8 cellular contexts compared by ENCODE assay signal in the genomic region with DNA sequence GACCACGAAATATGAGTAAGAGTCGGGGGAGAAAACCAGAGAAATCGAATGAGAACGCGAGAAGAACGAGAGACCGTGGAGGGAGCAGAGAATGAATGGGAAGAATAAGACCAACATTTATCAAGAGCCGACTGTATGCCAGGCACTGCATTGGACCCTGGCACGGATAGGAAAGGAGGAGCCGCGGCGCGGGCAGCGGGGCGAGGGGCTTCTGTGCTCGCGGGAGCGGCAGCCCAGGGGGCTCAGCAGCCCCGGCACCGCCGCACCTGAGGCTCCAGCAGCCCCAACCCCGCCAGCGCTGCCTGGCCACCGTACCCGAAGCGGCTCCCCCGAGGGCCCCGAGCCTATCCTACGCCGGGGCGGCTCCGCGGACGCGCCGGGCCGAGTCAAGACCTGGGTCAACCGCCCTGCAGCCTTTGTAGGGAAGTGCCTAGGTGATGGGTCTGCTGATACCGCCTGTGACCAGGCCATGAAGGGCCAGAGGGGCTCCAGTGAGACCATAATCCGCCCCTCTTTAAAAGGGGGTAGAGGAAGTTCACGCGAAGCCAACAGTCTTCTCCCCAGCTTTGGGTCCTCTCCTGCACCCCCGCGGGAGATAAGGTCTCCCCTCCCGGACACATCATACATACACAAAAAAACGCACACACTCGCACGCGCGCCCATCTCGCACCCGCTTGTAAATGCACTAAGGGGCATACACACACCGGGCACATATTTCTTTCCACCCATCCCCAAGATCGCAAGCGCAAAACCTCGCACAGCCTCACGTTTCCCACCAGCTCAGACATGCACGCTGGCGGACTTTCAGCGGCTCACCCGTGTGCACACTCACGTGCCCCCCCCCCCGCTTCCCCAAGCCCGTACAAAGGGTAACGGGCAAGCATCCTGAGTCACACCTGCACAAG. TPM values are rescaled to one million over a fixed set of nuclear protein-coding genes. Genes with fewer than 3 reads are reported as not detected.
DNase-seq lines count a peak whose midpoint lies in the region; ATAC-seq and TF ChIP-seq lines count a peak whose summit lies in the region.

No MANE protein-coding gene starts in this region.

- peak overlapping the region; percentile 58 for H3K9ac ChIP-seq in mucosa of stomach (ENCODE audit: low read length)

- no peaks in the 10 kb centered on the region for H3K9me3 ChIP-seq in OCI-LY7 (ENCODE audit: low read length)
- no peaks in the 10 kb centered on the region for H3K9me3 ChIP-seq in mucosa of stomach (ENCODE audit: control insufficient read depth, low read length)

- H3K36me3 ChIP-seq in GM23338 (ENCODE audit: insufficient read depth) (no peaks in the 10 kb centered on the region), OCI-LY7 (ENCODE audit: insufficient read depth, low read length) (no peaks in the 10 kb centered on the region), mucosa of stomach (ENCODE audit: control insufficient read depth, insufficient read depth, low read length) (no peaks in the 10 kb centered on the region)

- H4K20me1 ChIP-seq in GM23338 (replicated peaks; ENCODE audit: insufficient read depth) (no peaks in the 10 kb centered on the region; the same call in 1 of the 2 replicates), OCI-LY7 (ENCODE audit: insufficient read depth, low read length) (no peaks in the 10 kb centered on the region)

- BruUV-seq in OCI-LY7 (replicated peaks; lab: Mats Ljungman, UMichigan) (no TSS peak), MCF 10A (replicated peaks; lab: Mats Ljungman, UMichigan) (no TSS peak)

- POLR2A ChIA-PET in OCI-LY7 (lab: Charles Lee) (interaction anchor here (0.6 to 1.7 kb wide), 4 partner anchors 34 to 68 kb away, joined by 3 to 7 read pairs (median 4); no protein-coding TSS in a partner anchor), MCF 10A (lab: Yijun Ruan, JAX) (interaction anchor here (0.7 to 1.5 kb wide), 6 partner anchors 19 to 69 kb away, joined by 3 to 5 read pairs (median 3); a partner anchor contains a TSS)

- H3K4me1 Mint-ChIP-seq in GM23338 (peaks cover 47% of the 10 kb centered on the region), MCF 10A (ENCODE audit: insufficient read depth, unreplicated experiment) (peaks cover 27% of the 10 kb centered on the region)

- peak overlapping the region; percentile 93 for H3K4me3 ChIP-seq in GM23338
- peak overlapping the region; percentile 69 for H3K4me3 ChIP-seq in OCI-LY7 (ENCODE audit: low read depth, low read length, poor library complexity, severe bottlenecking)
- H3K4me3 ChIP-seq in mucosa of stomach (ENCODE audit: low read length), result peak overlapping the region; percentile 9

- intact Hi-C loops in OCI-LY7 (cut with micrococcal nuclease; ENCODE audit: unreplicated experiment) (loop anchor here (2.0 to 10.0 kb wide), 4 partner anchors 21 to 1055 kb away; a partner anchor contains a TSS), MCF 10A (cut with micrococcal nuclease) (loop anchor here (10.0 kb wide), 1 partner anchor 345 kb away; no protein-coding TSS in a partner anchor)

- H3K9me3 Mint-ChIP-seq in GM23338, result no peaks in the 10 kb centered on the region; the same call in 1 of the 3 replicates
- no peaks in the 10 kb centered on the region for H3K9me3 Mint-ChIP-seq in MCF 10A (ENCODE audit: unreplicated experiment)

- H3K27ac ChIP-seq in GM23338 (ENCODE audit: low read depth) (no peak overlapping the region), OCI-LY7 (ENCODE audit: low read depth, low read length, poor library complexity, severe bottlenecking) (no peak overlapping the region)

- H2AFZ ChIP-seq in GM23338 (peak overlapping the region; percentile 97), OCI-LY7 (ENCODE audit: low read length) (peak overlapping the region; percentile 71)

- H3K27ac Mint-ChIP-seq in GM23338, result no peak overlapping the region
- peak overlapping the region; percentile 25 for H3K27ac Mint-ChIP-seq in MCF 10A (ENCODE audit: low read depth, unreplicated experiment)

- ATAC-seq in GM23338 (peak; percentile 4), HG02870 (IDR thresholded peaks at IDR 0.05; ENCODE audit: unreplicated experiment) (no peak)

- CTCF ChIA-PET in OCI-LY7 (lab: Charles Lee; ENCODE audit: unreplicated experiment), result interaction anchor here (0.7 to 2.7 kb wide), 5 partner anchors 19 to 185 kb away, joined by 4 to 20 read pairs (median 6); no protein-coding TSS in a partner anchor
- CTCF ChIA-PET in MCF 10A (lab: Yijun Ruan, JAX), result interaction anchor here (0.5 to 11.2 kb wide), 43 partner anchors 9 to 753 kb away, joined by 3 to 254 read pairs (median 5); a partner anchor contains a TSS

- TF ChIP-seq CTCF in GM23338 (conservative IDR thresholded peaks at IDR 0.05; ENCODE audit: low read depth in 2 of 2) (no peak), OCI-LY7 (conservative IDR thresholded peaks at IDR 0.05; ENCODE audit: low read length) (no peak), MCF 10A (IDR thresholded peaks at IDR 0.05; ENCODE audit: unreplicated experiment) (no peak)

- H3K27me3 ChIP-seq in GM23338 (ENCODE audit: insufficient read depth), result peaks cover 48% of the 10 kb centered on the region
- peaks cover 51% of the 10 kb centered on the region for H3K27me3 ChIP-seq in mucosa of stomach (ENCODE audit: control insufficient read depth, insufficient read depth, low read length)

- peaks cover 7% of the 10 kb centered on the region; the same call in 1 of the 3 replicates for H3K36me3 Mint-ChIP-seq in GM23338 (ENCODE audit: low read depth)
- no peaks in the 10 kb centered on the region for H3K36me3 Mint-ChIP-seq in MCF 10A (ENCODE audit: insufficient read depth, unreplicated experiment)

- peak overlapping the region; percentile 84 for H3K4me3 Mint-ChIP-seq in GM23338
- peak overlapping the region; percentile 72 for H3K4me3 Mint-ChIP-seq in MCF 10A (ENCODE audit: unreplicated experiment)

- DNase-seq in GM23338 (ENCODE audit: low spot score) (peak; percentile 58), OCI-LY7 (ENCODE audit: low spot score) (peak; percentile 58), MCF 10A (ENCODE audit: unreplicated experiment) (no peak), midbrain (lab: John Stamatoyannopoulos, UW) (no peak), C1 segment of cervical spinal cord (lab: John Stamatoyannopoulos, UW) (no peak), OCI-M2 (lab: John Stamatoyannopoulos, UW; ENCODE audit: unreplicated experiment) (no peak)

- H3K27me3 Mint-ChIP-seq in GM23338 (ENCODE audit: insufficient read depth, low read depth, poor library complexity) (peaks cover 48% of the 10 kb centered on the region), MCF 10A (ENCODE audit: insufficient read depth, unreplicated experiment) (peaks cover 22% of the 10 kb centered on the region)

- H3K9me2 ChIP-seq in GM23338 (ENCODE audit: insufficient read depth), result no peaks in the 10 kb centered on the region
- no peaks in the 10 kb centered on the region for H3K9me2 ChIP-seq in OCI-LY7 (ENCODE audit: insufficient read depth, low read length)

- H3K4me1 ChIP-seq in GM23338 (ENCODE audit: insufficient read depth), result peaks cover 41% of the 10 kb centered on the region
- H3K4me1 ChIP-seq in OCI-LY7 (ENCODE audit: insufficient read depth, low read length, poor library complexity, severe bottlenecking), result peaks cover 27% of the 10 kb centered on the region
- peaks cover 26% of the 10 kb centered on the region for H3K4me1 ChIP-seq in mucosa of stomach (ENCODE audit: control insufficient read depth, insufficient read depth, low read length)

- 0 out of 2 replicates have a peak, but pooled peaks cover 6% of the 10 kb centered on the region for H3F3A ChIP-seq in GM23338 (replicated peaks; ENCODE audit: low read depth)

- peak overlapping the region; percentile 100 for H3K4me2 ChIP-seq in GM23338
- H3K4me2 ChIP-seq in OCI-LY7 (ENCODE audit: low read length), result peak overlapping the region; percentile 99

- peaks cover 14% of the 10 kb centered on the region for H3K79me2 ChIP-seq in GM23338 (replicated peaks; ENCODE audit: insufficient read depth)
- H3K79me2 ChIP-seq in OCI-LY7 (ENCODE audit: insufficient read depth, low read depth, low read length), result no peaks in the 10 kb centered on the region

TF ChIP-seq in GM23338, 12 proteins besides CTCF, POLR2A, EP300 and RAD21:
- TF ChIP-seq CREB1 (CRISPR knock-in tag; IDR thresholded peaks at IDR 0.05; ENCODE audit: low read depth) (no peak), EZH2 (IDR thresholded peaks at IDR 0.05; ENCODE audit: low read depth, unreplicated experiment) (peak; percentile 56)

RNA-seq across cellular contexts. Expression of a gene that starts 1.0 kb away (rescaled TPM):
- 15.9 and 16.1 TPM in 2 replicates for total RNA-seq in GM23338 (2014; rRNA removed; shearing (Covaris generic))
- polyA plus RNA-seq in GM23338 (2016; fragmentation: Nextera tagmentation; extraction: Ambion mirVana), result 13.1 and 13.9 TPM in 2 replicates
- total RNA-seq in OCI-LY7 (2014; rRNA removed; shearing (Covaris generic)), result 0.25 and 0.41 TPM in 2 replicates
- total RNA-seq in OCI-LY7 (2022) (2.3 and 4.2 TPM in 2 replicates), MCF 10A (2022) (2.0 and 3.2 TPM in 2 replicates)

RNA-seq across cellular contexts. Expression of a gene that starts 32.4 kb away (rescaled TPM):
- total RNA-seq in GM23338 (2014; rRNA removed; shearing (Covaris generic)), result 23.7 and 24.8 TPM in 2 replicates
- 11.5 and 14.3 TPM in 2 replicates for polyA plus RNA-seq in GM23338 (2016; fragmentation: Nextera tagmentation; extraction: Ambion mirVana)
- total RNA-seq in OCI-LY7 (2014; rRNA removed; shearing (Covaris generic)), result 38.4 and 41.3 TPM in 2 replicates
- 55.5 and 62.1 TPM in 2 replicates for total RNA-seq in OCI-LY7 (2022)
- total RNA-seq in MCF 10A (2022), result 96.6 and 112 TPM in 2 replicates

RNA-seq across cellular contexts. Expression of a gene that starts 56.1 kb away (rescaled TPM):
- 49.7 and 49.8 TPM in 2 replicates for total RNA-seq in GM23338 (2014; rRNA removed; shearing (Covaris generic))
- polyA plus RNA-seq in GM23338 (2016; fragmentation: Nextera tagmentation; extraction: Ambion mirVana), result 19.6 and 19.7 TPM in 2 replicates
- 47.1 and 61.1 TPM in 2 replicates for total RNA-seq in OCI-LY7 (2014; rRNA removed; shearing (Covaris generic))
- total RNA-seq in OCI-LY7 (2022) (78.6 and 87.0 TPM in 2 replicates), MCF 10A (2022) (1.7 and 3.2 TPM in 2 replicates)

Comparison
In these comparisons a context has a peak if more than half of its experiments do, and no peak if none do; other contexts are left out.
1. DNase-seq: peak in GM23338 (single experiment) and OCI-LY7 (single experiment); none in MCF 10A (single experiment), midbrain (single experiment), C1 segment of cervical spinal cord (0 of 14) and OCI-M2 (single experiment).
2. H3K4me3 ChIP-seq: peak in every context shown above with its lines; median percentile 93 in GM23338; 69 in OCI-LY7; 9 in mucosa of stomach.
3. RNA of a gene that starts 56.1 kb away (total RNA-seq): 47.1 to 87.0 TPM in OCI-LY7 and 49.7 to 49.8 TPM in GM23338; 1.7 to 3.2 TPM in MCF 10A; every median in the first group is over 10 times any median in the second.